Comparison of ENCODE assay signal across 12 cellular contexts in the genomic region with DNA sequence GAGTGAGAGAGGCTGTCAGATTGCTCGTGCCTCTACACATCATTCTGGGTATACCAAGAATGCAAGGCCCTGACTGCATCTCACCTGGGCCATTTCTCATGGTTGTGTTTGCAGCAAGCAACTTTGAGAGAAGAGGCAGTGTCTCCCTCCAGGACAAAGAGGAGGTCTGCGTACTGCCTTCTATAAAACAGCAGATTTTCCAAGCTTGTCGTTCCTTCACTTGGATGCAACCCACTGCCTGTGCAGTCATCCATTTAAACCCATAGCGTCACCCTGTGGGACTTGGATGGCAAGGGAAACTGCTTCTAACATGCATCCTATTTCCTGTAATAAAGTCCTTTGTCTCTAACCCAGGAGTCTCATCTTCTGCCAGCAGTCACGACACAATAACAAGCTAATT. TPM values are rescaled to one million over a fixed set of nuclear protein-coding genes. Genes with fewer than 3 reads are reported as not detected.
DNase-seq lines count a peak whose midpoint lies in the region; ATAC-seq and TF ChIP-seq lines count a peak whose summit lies in the region.
"Had no signal": no experiment of that assay in that cellular context is flagged by ENCODE, and none has a peak within 500 bp of the region (broad histone marks: within the 10 kb centered on the region; RNA-seq: fewer than 3 reads in every experiment).

No MANE protein-coding gene starts in this region.

- no peak for DNase-seq in CD4-positive, CD25-positive, alpha-beta regulatory T cell
- DNase-seq in breast epithelium (ENCODE audit: low spot score in 2 of 2) (no peak), NCI-H146 (lab: John Stamatoyannopoulos, UW) (no peak), DMS114 treated with DMSO at 0.1 percent for 48 hours (lab: John Stamatoyannopoulos, UW; ENCODE audit: unreplicated experiment) (no peak), spleen (no peak)
- DNase-seq: IMR-90 had no signal

- no peaks in the 10 kb centered on the region for H3K36me3 ChIP-seq in CD4-positive, CD25-positive, alpha-beta regulatory T cell (ENCODE audit: control insufficient read depth, insufficient read depth, low read length)
- H3K36me3 ChIP-seq in breast epithelium, result no peaks in the 10 kb centered on the region
- H3K36me3 ChIP-seq in muscle layer of colon (ENCODE audit: insufficient read depth, low read length), result no peaks in the 10 kb centered on the region
- no peaks in the 10 kb centered on the region for H3K36me3 ChIP-seq in spleen
- H3K36me3 ChIP-seq: SJSA1, thyroid gland had no signal

- peaks cover 11 to 23% (median 17%) of the 10 kb centered on the region in 4 donors for H3K4me1 Mint-ChIP-seq in CD4-positive, CD25-positive, alpha-beta regulatory T cell
- peaks cover 14 to 22% (median 15%) of the 10 kb centered on the region in 3 donors for H3K4me1 Mint-ChIP-seq in IgD-negative memory B cell

- H3K9me3 Mint-ChIP-seq in CD4-positive, CD25-positive, alpha-beta regulatory T cell, result no peaks in the 10 kb centered on the region
- H3K9me3 Mint-ChIP-seq in IgD-negative memory B cell, result no peaks in the 10 kb centered on the region
- H3K9me3 Mint-ChIP-seq: activated naive CD4-positive, alpha-beta T cell treated with anti-CD3 and anti-CD28 coated beads, Interleukin-2, amount 50 U/mL, for 24 hours had no signal

- no peaks in the 10 kb centered on the region for H3K9me3 ChIP-seq in CD4-positive, CD25-positive, alpha-beta regulatory T cell (ENCODE audit: control insufficient read depth in 2 of 2, low read length in 2 of 2)
- H3K9me3 ChIP-seq in breast epithelium (no peaks in the 10 kb centered on the region), muscle layer of colon (ENCODE audit: low read length) (no peaks in the 10 kb centered on the region), spleen (no peaks in the 10 kb centered on the region)
- H3K9me3 ChIP-seq: SJSA1, thyroid gland had no signal

- peak overlapping the region; percentile 27 to 99 (median 94) for H3K4me3 Mint-ChIP-seq in CD4-positive, CD25-positive, alpha-beta regulatory T cell
- peak overlapping the region in 2 of 4 donors; percentile 86 to 96 for H3K4me3 Mint-ChIP-seq in IgD-negative memory B cell

- no peaks in the 10 kb centered on the region for H3K36me3 Mint-ChIP-seq in CD4-positive, CD25-positive, alpha-beta regulatory T cell
- no peaks in the 10 kb centered on the region for H3K36me3 Mint-ChIP-seq in IgD-negative memory B cell
- H3K36me3 Mint-ChIP-seq: activated naive CD4-positive, alpha-beta T cell treated with anti-CD3 and anti-CD28 coated beads, Interleukin-2, amount 50 U/mL, for 24 hours had no signal

- H3K27me3 ChIP-seq in CD4-positive, CD25-positive, alpha-beta regulatory T cell (ENCODE audit: control insufficient read depth, insufficient read depth, low read length), result no peaks in the 10 kb centered on the region
- H3K27me3 ChIP-seq in breast epithelium (no peaks in the 10 kb centered on the region), muscle layer of colon (ENCODE audit: control insufficient read depth in 1 of 2, insufficient read depth in 2 of 2, low read length in 2 of 2) (no peaks in the 10 kb centered on the region), spleen (replicated peaks in 1 of 7) (no peaks in the 10 kb centered on the region)
- H3K27me3 ChIP-seq: SJSA1, thyroid gland had no signal

- TF ChIP-seq POLR2A in breast epithelium (IDR thresholded peaks at IDR 0.05) (no peak), spleen (IDR thresholded peaks at IDR 0.05) (no peak)

- no peak overlapping the region for H3K27ac ChIP-seq in CD4-positive, CD25-positive, alpha-beta regulatory T cell (ENCODE audit: insufficient read depth, low read length, poor library complexity, severe bottlenecking)
- H3K27ac ChIP-seq in breast epithelium (peak overlapping the region; percentile 40 to 45), muscle layer of colon (ENCODE audit: low read depth, low read length) (peak overlapping the region; percentile 19), spleen (peak overlapping the region in 1 of 8 donors; percentile 97)
- H3K27ac ChIP-seq: SJSA1 had no signal

- no peak for ATAC-seq in CD4-positive, CD25-positive, alpha-beta regulatory T cell (ENCODE audit: low read depth in 2 of 2)
- no peak for ATAC-seq in GM21825 (IDR thresholded peaks at IDR 0.05; ENCODE audit: unreplicated experiment)

- TF ChIP-seq CTCF in breast epithelium (IDR thresholded peaks at IDR 0.05), result no peak
- TF ChIP-seq CTCF in spleen (IDR thresholded peaks at IDR 0.05 in 8 of 11, conservative IDR thresholded peaks at IDR 0.05 in 3 of 11), result no peak

- WGBS in spleen, 5 donors, result 71 to 86% (median 76%) methylated on average over 5 of the region's 5 CpGs

- intact Hi-C loops in breast epithelium (cut with DNase I; ENCODE audit: low total_unique reads) (no loop called here), spleen (cut with DNase I; ENCODE audit: low total_unique reads) (loop anchor here (10.0 kb wide), 1 partner anchor 445 kb away; no protein-coding TSS in a partner anchor)

- peaks cover 15% of the 10 kb centered on the region for H3K4me1 ChIP-seq in CD4-positive, CD25-positive, alpha-beta regulatory T cell (ENCODE audit: control insufficient read depth, insufficient read depth, low read length, poor library complexity, severe bottlenecking)
- H3K4me1 ChIP-seq in breast epithelium, result peaks cover 13 to 36% of the 10 kb centered on the region in 2 donors
- peaks cover 35% of the 10 kb centered on the region for H3K4me1 ChIP-seq in muscle layer of colon (ENCODE audit: insufficient read depth, low read length)
- peaks cover 11 to 38% (median 19%) of the 10 kb centered on the region in 6 donors for H3K4me1 ChIP-seq in spleen

- H3K4me3 ChIP-seq in CD4-positive, CD25-positive, alpha-beta regulatory T cell (ENCODE audit: low read depth, low read length), result no peak overlapping the region
- H3K4me3 ChIP-seq in breast epithelium, result peak overlapping the region in 1 of 3 donors; percentile 92
- peak overlapping the region in 1 of 2 donors; percentile 88 for H3K4me3 ChIP-seq in muscle layer of colon (ENCODE audit: low read depth in 1 of 2, low read length in 2 of 2)
- no peak overlapping the region for H3K4me3 ChIP-seq in spleen

- H3K27ac Mint-ChIP-seq in CD4-positive, CD25-positive, alpha-beta regulatory T cell, result no peak overlapping the region
- H3K27ac Mint-ChIP-seq in IgD-negative memory B cell, result peak overlapping the region in 2 of 3 donors; percentile 92 to 98

- peak overlapping the region; percentile 28 for H3K9ac ChIP-seq in muscle layer of colon (ENCODE audit: low read length)

- H3K27me3 Mint-ChIP-seq in CD4-positive, CD25-positive, alpha-beta regulatory T cell, result no peaks in the 10 kb centered on the region
- no peaks in the 10 kb centered on the region for H3K27me3 Mint-ChIP-seq in IgD-negative memory B cell
- H3K27me3 Mint-ChIP-seq: activated naive CD4-positive, alpha-beta T cell treated with anti-CD3 and anti-CD28 coated beads, Interleukin-2, amount 50 U/mL, for 24 hours had no signal

RNA-seq across cellular contexts. Expression of a gene that starts 1.3 kb away (rescaled TPM):
- total RNA-seq in CD4-positive, CD25-positive, alpha-beta regulatory T cell, result 11.3 TPM
- polyA plus RNA-seq in CD4-positive, CD25-positive, alpha-beta regulatory T cell, result 1 to 10 TPM in 3 of 4 donors, under 1 TPM in 1; 0.53 to 2.4 (median 1.4) TPM
- polyA plus RNA-seq in IgD-negative memory B cell, result 2.3 TPM
- total RNA-seq in breast epithelium, result 10 to 100 TPM; 16.8 to 30.3 (median 25.2) TPM
- 10 to 100 TPM; 10.1 to 23.6 (median 18.8) TPM for total RNA-seq in spleen
- polyA plus RNA-seq in spleen, result 10 to 100 TPM in 2 of 3 donors, 1 to 10 TPM in 1; 5.4 to 16.8 (median 16.4) TPM

RNA-seq across cellular contexts. Expression of a gene that starts 1.4 kb away (rescaled TPM):
- total RNA-seq in CD4-positive, CD25-positive, alpha-beta regulatory T cell, result 5.2 TPM
- polyA plus RNA-seq in CD4-positive, CD25-positive, alpha-beta regulatory T cell, result 10 to 100 TPM in 1 of 4 donors, 1 to 10 TPM in 3; 5.5 to 10.0 (median 9.1) TPM
- polyA plus RNA-seq in IgD-negative memory B cell (15.4 TPM), spleen (10 to 100 TPM; 15.9 to 29.1 (median 19.3) TPM)
- total RNA-seq in breast epithelium (10 to 100 TPM; 24.3 to 42.2 (median 32.6) TPM), spleen (10 to 100 TPM in 6 of 7 donors, 1 to 10 TPM in 1; 7.8 to 21.7 (median 14.8) TPM)

RNA-seq across cellular contexts. Expression of a gene that starts 48.4 kb away (rescaled TPM):
- not detected for total RNA-seq in CD4-positive, CD25-positive, alpha-beta regulatory T cell
- polyA plus RNA-seq in CD4-positive, CD25-positive, alpha-beta regulatory T cell, result not detected
- polyA plus RNA-seq in IgD-negative memory B cell (not detected), spleen (not detected)
- total RNA-seq in breast epithelium (not detected), spleen (not detected)
- total RNA-seq: IMR-90, SJSA1, thyroid gland had no signal
- polyA plus RNA-seq: IMR-90 had no signal

RNA-seq across cellular contexts. Expression of a gene that starts 57.5 kb away (rescaled TPM):
- total RNA-seq in CD4-positive, CD25-positive, alpha-beta regulatory T cell, result 10.5 TPM
- polyA plus RNA-seq in CD4-positive, CD25-positive, alpha-beta regulatory T cell, result 1 to 10 TPM; 4.3 to 5.0 (median 4.9) TPM
- polyA plus RNA-seq in IgD-negative memory B cell (18.9 TPM), spleen (10 to 100 TPM in 1 of 3 donors, 1 to 10 TPM in 2; 8.1 to 10.8 (median 8.3) TPM)
- total RNA-seq in breast epithelium (10 to 100 TPM in 2 of 3 donors, 1 to 10 TPM in 1; 9.4 to 16.0 (median 14.4) TPM), spleen (10 to 100 TPM; 18.8 to 32.3 (median 22.4) TPM)

RNA-seq across cellular contexts. Expression of a gene that starts 57.8 kb away (rescaled TPM):
- total RNA-seq in CD4-positive, CD25-positive, alpha-beta regulatory T cell, result 0.42 TPM
- not detected for polyA plus RNA-seq in CD4-positive, CD25-positive, alpha-beta regulatory T cell
- polyA plus RNA-seq in IgD-negative memory B cell (0.08 TPM), spleen (under 1 TPM in 2 of 3 donors, not detected in 1; 0.15 to 0.22 TPM)
- total RNA-seq in breast epithelium (1 to 10 TPM in 2 of 3 donors, under 1 TPM in 1; 0.32 to 4.2 (median 2.0) TPM), spleen (1 to 10 TPM in 2 of 7 donors, under 1 TPM in 5; 0.32 to 1.7 (median 0.79) TPM)

Comparison
In these comparisons a context has a peak if more than half of its experiments do, and no peak if none do; other contexts are left out.
1. H3K27ac Mint-ChIP-seq: peak in IgD-negative memory B cell (2 of 3); none in CD4-positive, CD25-positive, alpha-beta regulatory T cell (0 of 3).